In the genomic region with DNA sequence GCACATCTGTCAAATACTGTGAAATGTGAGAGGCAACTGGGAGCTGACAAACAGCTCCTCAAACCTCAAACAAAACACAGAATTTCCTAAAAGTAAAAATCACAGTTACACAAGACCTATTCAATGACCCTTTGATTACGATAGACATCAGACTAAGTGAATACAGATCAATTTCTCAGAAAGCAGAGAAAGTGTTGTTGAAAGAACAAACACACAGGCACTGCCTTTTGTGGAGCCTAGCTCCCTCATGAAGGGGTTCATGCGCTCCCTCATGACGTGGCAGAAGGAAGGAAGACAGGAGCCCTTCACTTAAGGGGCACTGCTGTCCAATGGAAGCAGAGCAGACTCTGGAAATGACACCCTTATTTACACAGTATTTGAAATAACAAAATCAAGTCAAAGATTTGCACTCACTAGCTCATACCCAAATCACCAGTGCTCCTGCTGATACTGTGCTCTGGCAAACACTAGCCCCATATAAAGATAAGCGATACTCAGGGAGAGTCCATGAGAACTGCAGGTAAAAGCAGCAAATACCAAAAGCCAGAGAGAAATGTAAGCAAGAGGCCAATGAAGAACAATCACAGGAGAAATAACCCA, we compare ENCODE assay signal across 1 cellular context.
TF ChIP-seq lines count a peak whose summit lies in the region.

No MANE protein-coding gene starts in this region.

TF ChIP-seq in liver, 16 proteins besides CTCF, POLR2A, EP300 and RAD21 (continued from another document):
- peak; percentile 33 for TF ChIP-seq REST (IDR thresholded peaks at IDR 0.05)
- peak; percentile 29 for TF ChIP-seq FOXA1 (IDR thresholded peaks at IDR 0.05)
- peak; percentile 46 for TF ChIP-seq SP1 (IDR thresholded peaks at IDR 0.05)
